Comparison of ENCODE assay signal across 18 cellular contexts in the genomic region with DNA sequence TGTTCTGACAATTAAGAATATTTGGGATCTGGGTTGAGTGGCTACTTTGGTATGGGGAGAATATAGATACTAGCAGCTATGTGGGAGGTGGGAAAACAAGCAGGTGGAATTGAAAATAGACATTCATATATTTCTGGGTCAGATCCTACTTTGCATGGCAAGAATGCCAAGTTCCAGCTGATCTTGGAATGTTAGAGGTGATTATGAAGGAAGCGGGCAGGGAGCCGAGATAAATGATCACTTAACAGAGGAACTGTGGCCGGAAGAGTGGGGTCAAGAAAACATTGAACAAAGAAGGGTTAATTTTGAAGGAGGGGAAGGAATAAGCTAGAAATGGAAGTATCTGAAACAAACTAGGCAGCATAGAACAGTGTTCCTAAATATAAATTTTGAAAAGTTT. TPM values are rescaled to one million over a fixed set of nuclear protein-coding genes. Genes with fewer than 3 reads are reported as not detected.
DNase-seq lines count a peak whose midpoint lies in the region; ATAC-seq, FAIRE-seq and TF ChIP-seq lines count a peak whose summit lies in the region.
"Had no signal": no experiment of that assay in that cellular context is flagged by ENCODE, and none has a peak within 500 bp of the region (broad histone marks: within the 10 kb centered on the region; RNA-seq: fewer than 3 reads in every experiment).

No MANE protein-coding gene starts in this region.

- peaks cover 0 to 34% of the 10 kb centered on the region in 2 experiments; a peak in 4 of 5 replicates for H3K36me3 ChIP-seq in HepG2 (replicated peaks in 1 of 2; ENCODE audit: control insufficient read depth in 1 of 2, insufficient read depth in 2 of 2, low read length in 2 of 2)
- no peaks in the 10 kb centered on the region for H3K36me3 ChIP-seq in right lobe of liver
- H3K36me3 ChIP-seq in liver (ENCODE audit: control insufficient read depth in 4 of 4, insufficient read depth in 3 of 4, low read depth in 1 of 4, low read length in 3 of 4): no peaks in the 10 kb centered on the region
- H3K36me3 ChIP-seq in naive thymus-derived CD4-positive, alpha-beta T cell (ENCODE audit: control insufficient read depth in 2 of 3, insufficient read depth in 3 of 3, low read length in 3 of 3): no peaks in the 10 kb centered on the region
- H3K36me3 ChIP-seq in breast epithelium: no peaks in the 10 kb centered on the region
- H3K36me3 ChIP-seq: HAP-1 had no signal

- no peak for DNase-seq in HepG2 (ENCODE audit: low spot score)
- DNase-seq in right lobe of liver: no peak
- peak; percentile 67 for DNase-seq in dermis blood vessel endothelial cell
- no peak for DNase-seq in naive thymus-derived CD4-positive, alpha-beta T cell
- no peak for DNase-seq in activated CD4-positive, alpha-beta memory T cell treated with anti-CD3 and anti-CD28 coated beads, Interleukin-2, amount 10 ng/mL, durations not matched to agents 7 days and 5 days
- no peak for DNase-seq in breast epithelium (ENCODE audit: low spot score in 2 of 2)
- DNase-seq in ecto neural progenitor cell (ENCODE audit: low spot score): no peak
- DNase-seq: AML-193; C1 segment of cervical spinal cord; Calu3; CD4-positive, alpha-beta T cell; DMS 273 treated with DMSO at 0.1 percent for 48 hours had no signal

- TF ChIP-seq RAD21 in HepG2 (CRISPR knock-in tag; IDR thresholded peaks at IDR 0.05) (no peak), liver (IDR thresholded peaks at IDR 0.05) (no peak)

- peaks cover 0 to 2% (median 0%) of the 10 kb centered on the region in 5 donors for H3K27me3 Mint-ChIP-seq in naive thymus-derived CD4-positive, alpha-beta T cell
- H3K27me3 Mint-ChIP-seq in activated CD4-positive, alpha-beta memory T cell treated with anti-CD3 and anti-CD28 coated beads, Interleukin-2, amount 10 ng/mL, durations not matched to agents 7 days and 5 days: peaks cover 1% of the 10 kb centered on the region
- H3K27me3 Mint-ChIP-seq: CD4-positive, alpha-beta T cell had no signal

- POLR2A ChIA-PET in HepG2 (lab: Yijun Ruan, JAX): interaction anchor here (4.6 kb wide), 1 partner anchor 9 kb away, joined by 28 read pairs; no protein-coding TSS in a partner anchor
- POLR2A ChIA-PET in naive thymus-derived CD4-positive, alpha-beta T cell (lab: Charles Lee): no interaction called here
- POLR2A ChIA-PET in activated CD4-positive, alpha-beta memory T cell treated with anti-CD3 and anti-CD28 coated beads, Interleukin-2, amount 10 ng/mL, durations not matched to agents 7 days and 5 days (lab: Charles Lee): no interaction called here

- CTCF ChIA-PET in HepG2 (lab: Yijun Ruan, JAX; ENCODE audit: low intra/inter-chr PET ratio, low total read pairs): no interaction called here
- CTCF ChIA-PET in naive thymus-derived CD4-positive, alpha-beta T cell (lab: Charles Lee): no interaction called here
- CTCF ChIA-PET in activated CD4-positive, alpha-beta memory T cell treated with anti-CD3 and anti-CD28 coated beads, Interleukin-2, amount 10 ng/mL, durations not matched to agents 7 days and 5 days (lab: Charles Lee): interaction anchor here (0.7 kb wide), 1 partner anchor 15 kb away, joined by 3 read pairs; no protein-coding TSS in a partner anchor

- no peak overlapping the region for H3K4me3 Mint-ChIP-seq in naive thymus-derived CD4-positive, alpha-beta T cell
- H3K4me3 Mint-ChIP-seq in activated CD4-positive, alpha-beta memory T cell treated with anti-CD3 and anti-CD28 coated beads, Interleukin-2, amount 10 ng/mL, durations not matched to agents 7 days and 5 days: no peak overlapping the region
- H3K4me3 Mint-ChIP-seq: CD4-positive, alpha-beta T cell had no signal

- H3K27me3 ChIP-seq in HepG2 (ENCODE audit: control insufficient read depth in 1 of 2, insufficient read depth in 2 of 2, low read length in 2 of 2): no peaks in the 10 kb centered on the region
- no peaks in the 10 kb centered on the region for H3K27me3 ChIP-seq in right lobe of liver
- H3K27me3 ChIP-seq in liver (ENCODE audit: control insufficient read depth in 4 of 4, insufficient read depth in 4 of 4, low read length in 3 of 4): no peaks in the 10 kb centered on the region
- H3K27me3 ChIP-seq in naive thymus-derived CD4-positive, alpha-beta T cell (ENCODE audit: control insufficient read depth in 2 of 2, insufficient read depth in 2 of 2, low read length in 2 of 2): no peaks in the 10 kb centered on the region
- no peaks in the 10 kb centered on the region for H3K27me3 ChIP-seq in breast epithelium

- H3K4me3 ChIP-seq in HepG2 (replicated peaks in 1 of 3; ENCODE audit: insufficient read depth in 1 of 3, low read depth in 2 of 3, low read length in 3 of 3): no peak overlapping the region
- no peak overlapping the region for H3K4me3 ChIP-seq in right lobe of liver
- no peak overlapping the region for H3K4me3 ChIP-seq in liver (ENCODE audit: low read depth in 1 of 3, low read length in 3 of 3)
- H3K4me3 ChIP-seq in naive thymus-derived CD4-positive, alpha-beta T cell (ENCODE audit: low read length): no peak overlapping the region
- H3K4me3 ChIP-seq in breast epithelium: no peak overlapping the region
- H3K4me3 ChIP-seq: HAP-1 had no signal

- no peak overlapping the region for H3K27ac Mint-ChIP-seq in naive thymus-derived CD4-positive, alpha-beta T cell
- H3K27ac Mint-ChIP-seq in activated CD4-positive, alpha-beta memory T cell treated with anti-CD3 and anti-CD28 coated beads, Interleukin-2, amount 10 ng/mL, durations not matched to agents 7 days and 5 days: no peak overlapping the region
- H3K27ac Mint-ChIP-seq: CD4-positive, alpha-beta T cell had no signal

- BruUV-seq in HepG2 (replicated peaks; lab: Mats Ljungman, UMichigan): no TSS peak

- TF ChIP-seq CTCF in HepG2 (CRISPR knock-in tag; IDR thresholded peaks at IDR 0.05) (no peak), right lobe of liver (IDR thresholded peaks at IDR 0.05) (no peak), liver (IDR thresholded peaks at IDR 0.05; ENCODE audit: low read depth, low read length, missing input control) (no peak), breast epithelium (IDR thresholded peaks at IDR 0.05) (no peak)

- peaks cover 7 to 31% (median 22%) of the 10 kb centered on the region in 7 donors for H3K4me1 Mint-ChIP-seq in naive thymus-derived CD4-positive, alpha-beta T cell
- H3K4me1 Mint-ChIP-seq in activated CD4-positive, alpha-beta memory T cell treated with anti-CD3 and anti-CD28 coated beads, Interleukin-2, amount 10 ng/mL, durations not matched to agents 7 days and 5 days: peaks cover 21% of the 10 kb centered on the region

- 97% methylated on average over 3 of the region's 3 CpGs for WGBS in HepG2 (ENCODE audit: low lambda C conversion rate)
- WGBS in right lobe of liver (ENCODE audit: insufficient coverage, low coverage, low lambda C conversion rate, missing lambda C conversion rate): 65% methylated on average over 3 of the region's 3 CpGs
- 82% methylated on average over 3 of the region's 3 CpGs for WGBS in liver

- H3K4me2 ChIP-seq in HepG2 (ENCODE audit: low read depth, low read length): no peak overlapping the region

- H3K9me3 ChIP-seq in HepG2 (ENCODE audit: low read length) (no peaks in the 10 kb centered on the region), right lobe of liver (no peaks in the 10 kb centered on the region), liver (ENCODE audit: control insufficient read depth in 4 of 4, low read length in 3 of 4) (no peaks in the 10 kb centered on the region), breast epithelium (no peaks in the 10 kb centered on the region)
- H3K9me3 ChIP-seq in naive thymus-derived CD4-positive, alpha-beta T cell (ENCODE audit: control insufficient read depth in 2 of 3, low read length in 3 of 3): no peaks in the 10 kb centered on the region
- H3K9me3 ChIP-seq: HAP-1 had no signal

- no peaks in the 10 kb centered on the region for H4K20me1 ChIP-seq in HepG2 (ENCODE audit: insufficient read depth, low read length)

- TF ChIP-seq EP300 in HepG2 (IDR thresholded peaks at IDR 0.05; ENCODE audit: low read depth in 2 of 2, low read length in 2 of 2): no peak
- TF ChIP-seq EP300 in HepG2 (CRISPR knock-in tag; IDR thresholded peaks at IDR 0.05; ENCODE audit: borderline replicate concordance): no peak

- no peak overlapping the region for H2AFZ ChIP-seq in HepG2 (ENCODE audit: low read length)

- H3K9ac ChIP-seq in HepG2 (ENCODE audit: insufficient read depth, low read depth, low read length) (no peak overlapping the region), liver (ENCODE audit: low read depth in 1 of 2, low read length in 2 of 2) (no peak overlapping the region)

- H3K4me1 ChIP-seq in HepG2 (ENCODE audit: insufficient read depth, low read length) (peaks cover 36% of the 10 kb centered on the region), right lobe of liver (peaks cover 0 to 19% (median 4%) of the 10 kb centered on the region in 4 donors), liver (ENCODE audit: control insufficient read depth in 4 of 4, insufficient read depth in 4 of 4, low read length in 3 of 4) (peaks cover 0 to 10% (median 7%) of the 10 kb centered on the region in 4 donors), breast epithelium (peaks cover 0 to 5% of the 10 kb centered on the region in 2 donors)
- H3K4me1 ChIP-seq in naive thymus-derived CD4-positive, alpha-beta T cell (ENCODE audit: control insufficient read depth in 2 of 2, insufficient read depth in 2 of 2, low read length in 2 of 2): peaks cover 0 to 22% of the 10 kb centered on the region in 2 donors

- in situ Hi-C loops in HepG2 (cut with HindIII; ENCODE audit: extremely low pct_ligation_motif_present, low pct_unique_long_range_greater_than_20kb): no loop called here

- intact Hi-C loops in HepG2 (cut with micrococcal nuclease; ENCODE audit: unreplicated experiment) (no loop called here), right lobe of liver (cut with DNase I) (no loop called here), breast epithelium (cut with DNase I; ENCODE audit: low total_unique reads) (no loop called here)
- intact Hi-C loops in naive thymus-derived CD4-positive, alpha-beta T cell (cut with micrococcal nuclease): no loop called here

- FAIRE-seq in HepG2 (lab: Jason Lieb, UNC): no peak
- FAIRE-seq: G401.6, GM12891, H1 had no signal

- peaks cover 0 to 3% (median 0%) of the 10 kb centered on the region in 11 donors for H3K9me3 Mint-ChIP-seq in naive thymus-derived CD4-positive, alpha-beta T cell
- H3K9me3 Mint-ChIP-seq in activated CD4-positive, alpha-beta memory T cell treated with anti-CD3 and anti-CD28 coated beads, Interleukin-2, amount 10 ng/mL, durations not matched to agents 7 days and 5 days: no peaks in the 10 kb centered on the region
- H3K9me3 Mint-ChIP-seq: CD4-positive, alpha-beta T cell had no signal

- H3K36me3 Mint-ChIP-seq in naive thymus-derived CD4-positive, alpha-beta T cell: no peaks in the 10 kb centered on the region
- H3K36me3 Mint-ChIP-seq in activated CD4-positive, alpha-beta memory T cell treated with anti-CD3 and anti-CD28 coated beads, Interleukin-2, amount 10 ng/mL, durations not matched to agents 7 days and 5 days (ENCODE audit: low read depth): no peaks in the 10 kb centered on the region

- peaks cover 67% of the 10 kb centered on the region for H3K79me2 ChIP-seq in HepG2 (ENCODE audit: insufficient read depth, low read length)

- no peak for ATAC-seq in HepG2
- no peak for ATAC-seq in right lobe of liver
- ATAC-seq in naive thymus-derived CD4-positive, alpha-beta T cell: no peak

- TF ChIP-seq POLR2A in HepG2 (IDR thresholded peaks at IDR 0.05; ENCODE audit: insufficient read depth in 1 of 2, low read depth in 2 of 2, low read length in 2 of 2): no peak
- TF ChIP-seq POLR2A in right lobe of liver (IDR thresholded peaks at IDR 0.05): no peak
- no peak for TF ChIP-seq POLR2A in breast epithelium (IDR thresholded peaks at IDR 0.05)

- H3K27ac ChIP-seq in HepG2 (ENCODE audit: extremely low read length, insufficient read depth, low read length) (no peak overlapping the region), right lobe of liver (no peak overlapping the region), liver (ENCODE audit: low read depth in 1 of 2, low read length in 2 of 2) (no peak overlapping the region), breast epithelium (no peak overlapping the region)
- H3K27ac ChIP-seq in naive thymus-derived CD4-positive, alpha-beta T cell (ENCODE audit: low read depth, low read length): no peak overlapping the region
- H3K27ac ChIP-seq: 22Rv1 had no signal

RNA-seq across cellular contexts. Expression of a gene that starts 15.4 kb away (rescaled TPM):
- total RNA-seq in HepG2 (2016; rRNA removed; fragmentation: Illumina TruSeq; extraction: Trizol) (42.4 and 68.9 TPM in 2 replicates), right lobe of liver (1 to 10 TPM; 5.0 to 9.9 (median 5.7) TPM), dermis blood vessel endothelial cell (18.0 and 19.6 TPM in 2 replicates), liver (10 to 100 TPM in 1 of 2 donors, 1 to 10 TPM in 1; 5.0 to 13.5 TPM), breast epithelium (100 to 1,000 TPM in 1 of 3 donors, 10 to 100 TPM in 2; 12.2 to 106 (median 30.5) TPM)
- total RNA-seq in HepG2 (2016; cell fraction: cytosol; rRNA removed; fragmentation: Illumina TruSeq; extraction: Trizol; ENCODE audit: low read depth): 7.3 TPM in 2 replicates
- total RNA-seq in HepG2 (2016; cell fraction: insoluble cytoplasmic fraction; rRNA removed; fragmentation: Illumina TruSeq; extraction: Trizol): 36.6 and 64.1 TPM in 2 replicates
- total RNA-seq in HepG2 (2016; cell fraction: membrane; rRNA removed; fragmentation: Illumina TruSeq; extraction: Trizol): 13.6 and 62.2 TPM in 2 replicates
- total RNA-seq in HepG2 (2016; cell fraction: nucleus; rRNA removed; fragmentation: Illumina TruSeq; extraction: Trizol): 117 and 122 TPM in 2 replicates
- polyA plus RNA-seq in HepG2 (2011; rRNA removed) (55.9 and 56.7 TPM in 2 replicates), liver (1 to 10 TPM; 3.7 to 6.8 TPM)
- 28.0 and 47.5 TPM in 2 replicates for polyA plus RNA-seq in HepG2 (2011; cell fraction: cytosol; rRNA removed)
- polyA plus RNA-seq in HepG2 (2011; cell fraction: nucleus; rRNA removed): 39.0 and 50.9 TPM in 2 replicates
- polyA plus RNA-seq in HepG2 (2012): 55.3 and 86.1 TPM in 2 replicates
- 2.6 and 3.2 TPM in 2 replicates for polyA plus RNA-seq in HepG2 (2016; cell fraction: cytosol; fragmentation: Illumina TruSeq; extraction: Trizol; ENCODE audit: low read depth)
- polyA plus RNA-seq in HepG2 (2016; cell fraction: insoluble cytoplasmic fraction; fragmentation: Illumina TruSeq; extraction: Trizol; ENCODE audit: low read depth): 36.0 and 37.9 TPM in 2 replicates
- polyA plus RNA-seq in HepG2 (2016; cell fraction: membrane; fragmentation: Illumina TruSeq; extraction: Trizol; ENCODE audit: low read depth): 7.2 and 7.6 TPM in 2 replicates
- polyA plus RNA-seq in HepG2 (2016; cell fraction: nucleus; fragmentation: Illumina TruSeq; extraction: Trizol; ENCODE audit: insufficient read depth, low read depth): 24.9 and 26.8 TPM in 2 replicates
- 1.6 and 88.7 TPM in 2 replicates for polyA minus RNA-seq in HepG2 (2011; rRNA and poly(A)+ RNA removed; ENCODE audit: low replicate concordance)
- 58.0 and 80.2 TPM in 2 replicates for polyA minus RNA-seq in HepG2 (2011; cell fraction: cytosol; rRNA and poly(A)+ RNA removed)
- polyA minus RNA-seq in HepG2 (2011; cell fraction: nucleus; rRNA and poly(A)+ RNA removed): 775 and 905 TPM in 2 replicates
- total RNA-seq in naive thymus-derived CD4-positive, alpha-beta T cell: 10 to 100 TPM in 1 of 5 experiments, 1 to 10 TPM in 3, under 1 TPM in 1; 0.56 to 17.6 (median 2.3) TPM
- polyA plus RNA-seq in naive thymus-derived CD4-positive, alpha-beta T cell: 1 to 10 TPM; 1.7 to 2.3 TPM
- 1 to 10 TPM; 1.9 to 2.2 TPM for total RNA-seq in activated CD4-positive, alpha-beta memory T cell treated with anti-CD3 and anti-CD28 coated beads, Interleukin-2, amount 10 ng/mL, durations not matched to agents 7 days and 5 days
